ENCODE assay signal across 16 cellular contexts in the genomic region with DNA sequence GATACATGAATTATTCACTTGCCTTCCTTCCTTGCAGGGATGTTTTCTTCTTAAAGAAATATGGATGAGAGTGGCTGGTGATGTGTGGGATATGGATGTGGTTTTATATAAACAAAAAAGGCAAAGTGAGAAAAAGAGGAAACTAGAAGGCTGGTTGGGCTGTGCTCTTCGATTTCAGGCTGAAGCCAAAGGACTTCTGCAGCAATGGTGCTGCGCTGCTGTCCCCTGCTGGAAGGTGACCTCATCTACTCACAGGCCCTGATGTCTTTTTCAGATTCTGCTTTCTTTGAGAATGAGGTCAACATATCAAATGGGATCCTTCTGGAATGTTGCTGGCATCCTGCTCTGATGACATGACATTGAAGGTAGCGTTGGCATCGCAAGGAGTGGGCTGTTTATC. TPM values are rescaled to one million over a fixed set of nuclear protein-coding genes. Genes with fewer than 3 reads are reported as not detected.
A peak's percentile ranks its signal among the peaks of the same experiment; 100 is the strongest.
DNase-seq lines count a peak whose midpoint lies in the region; ATAC-seq, FAIRE-seq and TF ChIP-seq lines count a peak whose summit lies in the region.
"Had no signal": no experiment of that assay in that cellular context is flagged by ENCODE, and none has a peak within 500 bp of the region (broad histone marks: within the 10 kb centered on the region; RNA-seq: fewer than 3 reads in every experiment).

No MANE protein-coding gene starts in this region.

- no peak overlapping the region for H4K5ac ChIP-seq in H9 (ENCODE audit: insufficient read length, low read depth, low read length)

- no peaks in the 10 kb centered on the region for H3K36me3 ChIP-seq in bronchial epithelial cell (ENCODE audit: control insufficient read depth, insufficient read depth, low read length)
- no peaks in the 10 kb centered on the region for H3K36me3 ChIP-seq in small intestine (ENCODE audit: control insufficient read depth in 2 of 2, insufficient read depth in 2 of 2, low read length in 2 of 2)

- H3K4me3 Mint-ChIP-seq in H9: no peak overlapping the region

- no peak overlapping the region for H2BK12ac ChIP-seq in H9 (ENCODE audit: insufficient read length, low read depth, low read length)

- H3K9me3 Mint-ChIP-seq in H9: no peaks in the 10 kb centered on the region

- no peak overlapping the region for H4K8ac ChIP-seq in H9 (replicated peaks; ENCODE audit: insufficient read length, low read depth, low read length)

- peak; percentile 28 for DNase-seq in activated CD4-positive, alpha-beta T cell treated with anti-CD3 and anti-CD28 coated beads for 48 hours
- no peak for DNase-seq in activated CD4-positive, alpha-beta T cell treated with anti-CD3 and anti-CD28 coated beads for 4 hours
- DNase-seq in KBM-7 (peak; percentile 85), bronchial epithelial cell (ENCODE audit: low read depth) (peak; percentile 1), small intestine (peak; percentile 29), H9 (no peak), C1 segment of cervical spinal cord (lab: John Stamatoyannopoulos, UW) (no peak)
- DNase-seq: activated CD8-positive, alpha-beta memory T cell treated with anti-CD3 and anti-CD28 coated beads for 24 hours; NCI-H2107; SHP77 had no signal

- no peak overlapping the region for H3K14ac ChIP-seq in H9 (ENCODE audit: insufficient read depth, low read length)

- no peaks in the 10 kb centered on the region for H3K9me3 ChIP-seq in small intestine (ENCODE audit: control insufficient read depth, low read depth)
- no peaks in the 10 kb centered on the region for H3K9me3 ChIP-seq in H9 (ENCODE audit: control insufficient read depth, low read depth, low read length)

- no peak overlapping the region for H3K56ac ChIP-seq in H9 (ENCODE audit: insufficient read length, low read depth, low read length)

- H3K27me3 ChIP-seq in bronchial epithelial cell (ENCODE audit: control insufficient read depth, insufficient read depth, low read length) (no peaks in the 10 kb centered on the region), small intestine (ENCODE audit: control insufficient read depth in 2 of 2, insufficient read depth in 2 of 2, low read length in 2 of 2) (no peaks in the 10 kb centered on the region), H9 (ENCODE audit: insufficient read depth, low read length) (no peaks in the 10 kb centered on the region)

- ATAC-seq in GM19455 (IDR thresholded peaks at IDR 0.05; ENCODE audit: unreplicated experiment): no peak

- H2BK20ac ChIP-seq in H9 (ENCODE audit: low read depth, low read length, poor library complexity, severe bottlenecking): no peak overlapping the region

- H3K4me1 ChIP-seq in small intestine (ENCODE audit: control insufficient read depth in 2 of 2, insufficient read depth in 1 of 2, low read depth in 1 of 2, low read length in 1 of 2): no peaks in the 10 kb centered on the region
- no peaks in the 10 kb centered on the region for H3K4me1 ChIP-seq in H9 (ENCODE audit: insufficient read depth, low read length)

- H3K23ac ChIP-seq in H9 (ENCODE audit: insufficient read length, low read depth, low read length): no peak overlapping the region

- H3K79me2 ChIP-seq in H9 (ENCODE audit: insufficient read depth, low read length): no peaks in the 10 kb centered on the region

- no peak overlapping the region for H2AK5ac ChIP-seq in H9 (ENCODE audit: insufficient read length, low read length)

- H2BK120ac ChIP-seq in H9 (ENCODE audit: low read depth, low read length, poor library complexity, severe bottlenecking): no peak overlapping the region

- no peak overlapping the region for H3K9ac ChIP-seq in H9 (ENCODE audit: extremely low read depth, insufficient read length, low read length)

- H3K4ac ChIP-seq in H9 (ENCODE audit: low read depth, low read length): no peak overlapping the region

- H3K36me3 Mint-ChIP-seq in H9 (ENCODE audit: insufficient read depth in 1 of 3, low read depth in 3 of 3): no peaks in the 10 kb centered on the region

- no peak overlapping the region for H3K4me3 ChIP-seq in bronchial epithelial cell (ENCODE audit: low read depth, low read length)
- H3K4me3 ChIP-seq in small intestine (ENCODE audit: low read depth in 1 of 2, low read length in 2 of 2): no peak overlapping the region

- no peaks in the 10 kb centered on the region for H3K79me1 ChIP-seq in H9 (ENCODE audit: insufficient read depth, low read depth, low read length, poor library complexity, severe bottlenecking)

- in situ Hi-C loops in KBM-7 (cut with MboI; ENCODE audit: low pct_unique_long_range_greater_than_20kb, low sequenced_read_pairs): loop anchor here (25.0 kb wide), 1 partner anchor 178 kb away; no protein-coding TSS in a partner anchor

- H3K18ac ChIP-seq in H9 (ENCODE audit: insufficient read length, low read depth, low read length): no peak overlapping the region

- H3K4me2 ChIP-seq in H9 (ENCODE audit: insufficient read depth, insufficient read length, low read length): no peak overlapping the region

- H3K23me2 ChIP-seq in H9 (ENCODE audit: insufficient read length, low read depth, low read length, poor library complexity, severe bottlenecking): no peaks in the 10 kb centered on the region

- TF ChIP-seq CTCF in bronchial epithelial cell (IDR thresholded peaks at IDR 0.05; ENCODE audit: insufficient read depth, low read length, severe bottlenecking): peak; percentile 20
- no peak for TF ChIP-seq CTCF in H9 (conservative IDR thresholded peaks at IDR 0.05)

- H2BK5ac ChIP-seq in H9 (ENCODE audit: insufficient read length, low read length): no peak overlapping the region

- H3K27ac ChIP-seq in small intestine (ENCODE audit: low read depth in 1 of 2, low read length in 1 of 2): no peak overlapping the region
- H3K27ac ChIP-seq in H9 (ENCODE audit: insufficient read length, low read depth, low read length): no peak overlapping the region

- no peaks in the 10 kb centered on the region for H3K4me1 Mint-ChIP-seq in H9

- no peak overlapping the region for H4K91ac ChIP-seq in H9 (ENCODE audit: insufficient read length, low read depth, low read length)

- H2AFZ ChIP-seq in H9 (ENCODE audit: low read length): no peak overlapping the region

- no peak overlapping the region for H2BK15ac ChIP-seq in H9 (ENCODE audit: low read depth, low read length)

- WGBS in small intestine, 3 donors: 46 to 63% methylated on average over 4 of the region's 4 CpGs; no CpG with 5 or more reads in 1 of the 3 donors
- WGBS in H9 (ENCODE audit: extremely low coverage, insufficient read length, low lambda C conversion rate): no CpG with 5 or more reads among the region's 4 CpGs

- no peaks in the 10 kb centered on the region for H3K27me3 Mint-ChIP-seq in H9 (ENCODE audit: low read depth)

- H3K27ac Mint-ChIP-seq in H9: no peak overlapping the region

- no peaks in the 10 kb centered on the region for H4K20me1 ChIP-seq in H9 (ENCODE audit: control insufficient read depth, insufficient read depth, insufficient read length)

- no peak overlapping the region for H3T11ph ChIP-seq in H9 (ENCODE audit: low read length)

- FAIRE-seq in bronchial epithelial cell (lab: Jason Lieb, UNC) (no peak), small intestine (lab: Jason Lieb, UNC) (no peak)
- FAIRE-seq: astrocyte, G401.6, keratinocyte had no signal

RNA-seq across cellular contexts. Expression of gene RPS4Y2, which starts 15.3 kb away (rescaled TPM):
- not detected in 2 replicates for total RNA-seq in bronchial epithelial cell
- not detected for polyA plus RNA-seq in small intestine
- total RNA-seq in H9 (2021): not detected in 2 replicates
- total RNA-seq: astrocyte, temporal lobe had no signal
- polyA plus RNA-seq: AG04450, keratinocyte had no signal

Comparison
In these comparisons a context has a peak if more than half of its experiments do, and no peak if none do; other contexts are left out.
1. DNase-seq: peak in activated CD4-positive, alpha-beta T cell treated with anti-CD3 and anti-CD28 coated beads for 48 hours (single experiment), KBM-7 (single experiment), bronchial epithelial cell (single experiment) and small intestine (single experiment); none in activated CD4-positive, alpha-beta T cell treated with anti-CD3 and anti-CD28 coated beads for 4 hours (0 of 2), H9 (single experiment) and C1 segment of cervical spinal cord (0 of 14).